Comparison of ENCODE assay signal across 9 cellular contexts in genomic region chr4:154687840-154688239, GRCh38. TPM values are rescaled to one million over a fixed set of nuclear protein-coding genes. Genes with fewer than 3 reads are reported as not detected.
"Had no signal": no experiment of that assay in that cellular context is flagged by ENCODE, and none has a peak within 500 bp of the region (broad histone marks: within the 10 kb centered on the region; RNA-seq: fewer than 3 reads in every experiment).

No MANE protein-coding gene starts in this region.

- H3K4me3 Mint-ChIP-seq: IgD-negative memory B cell had no signal

- H3K4me2 ChIP-seq: KMS-11 had no signal

- FAIRE-seq: HTR-8/SVneo, K562 had no signal

- H3K4me3 ChIP-seq: K562 had no signal

- H3K27ac Mint-ChIP-seq: IgD-negative memory B cell had no signal

- DNase-seq: IMR-90, KBM-7, KG1 had no signal

- ATAC-seq: K562 had no signal

- H3K4me1 Mint-ChIP-seq: IgD-negative memory B cell had no signal

- H3K27ac ChIP-seq: HL-60, KMS-11 had no signal

- H3K9ac ChIP-seq: KMS-11 had no signal

RNA-seq across cellular contexts. Expression of gene LRAT, which starts 56.0 kb away (rescaled TPM):
- total RNA-seq: HT-29 had no signal
- polyA plus RNA-seq: IgD-negative memory B cell had no signal
